36 cellular contexts compared by ENCODE assay signal in the genomic region with DNA sequence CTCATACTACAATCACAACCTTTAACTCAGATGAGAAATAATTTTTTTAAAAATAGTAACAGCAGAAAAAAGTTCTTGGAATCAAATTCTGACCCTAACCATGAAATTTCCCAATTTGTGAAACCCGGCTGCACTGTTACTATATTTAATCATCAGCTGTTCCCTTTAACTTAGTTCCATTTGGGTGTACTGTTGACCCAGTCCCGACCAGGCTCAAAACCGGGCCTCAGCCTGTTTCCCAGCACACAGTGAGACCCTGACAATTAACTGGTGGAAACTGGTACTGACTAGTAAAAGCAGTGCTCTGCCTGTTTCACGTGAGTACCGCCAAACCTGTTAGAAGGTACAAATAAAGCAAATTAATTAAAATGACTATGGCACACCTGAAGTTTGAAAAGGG. TPM values are rescaled to one million over a fixed set of nuclear protein-coding genes. Genes with fewer than 3 reads are reported as not detected.
"Had no signal": no experiment of that assay in that cellular context is flagged by ENCODE, and none has a peak within 500 bp of the region (broad histone marks: within the 10 kb centered on the region; RNA-seq: fewer than 3 reads in every experiment).

No MANE protein-coding gene starts in this region.

- H3K9ac ChIP-seq: neural progenitor cell, parathyroid adenoma had no signal

- H3K27ac ChIP-seq: neural progenitor cell, ovary, parathyroid adenoma, psoas muscle, right lobe of liver, sigmoid colon, skin epidermis, spleen, stomach, suprapubic skin, testis, tibial artery, transverse colon, upper lobe of right lung, uterus had no signal

- H2AFZ ChIP-seq: neural progenitor cell, parathyroid adenoma had no signal

- H3K9me3 Mint-ChIP-seq: naive thymus-derived CD4-positive, alpha-beta T cell; natural killer cell; nephron; neural progenitor cell; stimulated activated effector memory CD8-positive, alpha-beta T cell treated with anti-CD3 and anti-CD28 coated beads, Interleukin-12 subunit alpha, Interleukin-12 subunit beta, amount 100 ng/mL, for 72 hours; stimulated activated naive B cell treated with anti-CD40 and anti-IgM and Interleukin-4, amounts not matched to agents 10 μg/mL and 1 μg/mL and 100 μg/mL, for 72 hours; stimulated activated naive CD8-positive, alpha-beta T cell treated with anti-CD3 and anti-CD28 coated beads, Interleukin-15, Interleukin-2, amounts not matched to agents 100 ng/mL and 50 ng/mL, for 24 hours; type B pancreatic cell had no signal

- H3K4me1 Mint-ChIP-seq: natural killer cell; stimulated activated naive B cell treated with anti-CD40 and anti-IgM and Interleukin-4, amounts not matched to agents 10 μg/mL and 1 μg/mL and 100 μg/mL, for 72 hours had no signal

- H3K4me2 ChIP-seq: neural progenitor cell, smooth muscle cell had no signal

- H3K36me3 Mint-ChIP-seq: naive thymus-derived CD4-positive, alpha-beta T cell; natural killer cell; neural progenitor cell; stimulated activated effector memory CD8-positive, alpha-beta T cell treated with anti-CD3 and anti-CD28 coated beads, Interleukin-12 subunit alpha, Interleukin-12 subunit beta, amount 100 ng/mL, for 72 hours; stimulated activated naive B cell treated with anti-CD40 and anti-IgM and Interleukin-4, amounts not matched to agents 10 μg/mL and 1 μg/mL and 100 μg/mL, for 72 hours; type B pancreatic cell had no signal

- H3K4me3 ChIP-seq: neural progenitor cell, ovary, psoas muscle, right lobe of liver, sigmoid colon, skin epidermis, smooth muscle cell, spleen, stomach, suprapubic skin, testis, tibial artery, transverse colon, upper lobe of right lung, uterus had no signal

- H3K4me1 ChIP-seq: parathyroid adenoma, psoas muscle, right lobe of liver, testis, tibial artery, uterus had no signal

- H3K9me3 ChIP-seq: ovary, psoas muscle, right lobe of liver, sigmoid colon, spleen, stomach, suprapubic skin, testis, tibial artery, transverse colon, upper lobe of right lung, uterus had no signal

- H3K4me3 Mint-ChIP-seq: naive thymus-derived CD4-positive, alpha-beta T cell; natural killer cell; nephron; neural progenitor cell; stimulated activated effector memory CD8-positive, alpha-beta T cell treated with anti-CD3 and anti-CD28 coated beads, Interleukin-12 subunit alpha, Interleukin-12 subunit beta, amount 100 ng/mL, for 72 hours; stimulated activated naive B cell treated with anti-CD40 and anti-IgM and Interleukin-4, amounts not matched to agents 10 μg/mL and 1 μg/mL and 100 μg/mL, for 72 hours; stimulated activated naive CD8-positive, alpha-beta T cell treated with anti-CD3 and anti-CD28 coated beads, Interleukin-15, Interleukin-2, amounts not matched to agents 100 ng/mL and 50 ng/mL, for 24 hours; type B pancreatic cell had no signal

- H3K79me2 ChIP-seq: parathyroid adenoma had no signal

- DNase-seq: naive thymus-derived CD4-positive, alpha-beta T cell; natural killer cell; occipital lobe; ovary; posterior cingulate gyrus; psoas muscle; right cardiac atrium; right lobe of liver; sigmoid colon; spleen; stimulated activated CD4-positive, alpha-beta T cell treated with anti-CD3 and anti-CD28 coated beads, Interleukin-12 subunit alpha, Interleukin-12 subunit beta, amount 100 ng/mL, for 4 hours; stimulated activated CD4-positive, alpha-beta T cell treated with anti-CD3 and anti-CD28 coated beads, Interleukin-1b, Interleukin-23, amount 100 ng/mL, for 48 hours; stimulated activated CD4-positive, alpha-beta T cell treated with anti-CD3 and anti-CD28 coated beads, Interleukin-4, amount 100 ng/mL, for 1 hour; stimulated activated CD4-positive, alpha-beta T cell treated with anti-CD3 and anti-CD28 coated beads, Interleukin-4, amount 100 ng/mL, for 4 hours; stimulated activated naive B cell treated with anti-CD40 and anti-IgM and Interleukin-4, amounts not matched to agents 10 μg/mL and 1 μg/mL and 100 μg/mL, for 72 hours; stimulated activated naive CD4-positive, alpha-beta T cell treated with Interleukin-2 at 50 U/mL for 16 hours; stomach; substantia nigra; testis; tibial artery; transverse colon; upper lobe of right lung; uterus had no signal

- H3K36me3 ChIP-seq: neural progenitor cell, ovary, right lobe of liver, sigmoid colon, spleen, stomach, suprapubic skin, tibial artery, transverse colon, upper lobe of right lung, uterus had no signal

- H3K27me3 ChIP-seq: neural progenitor cell, ovary, right lobe of liver, sigmoid colon, spleen, stomach, suprapubic skin, testis, tibial artery, transverse colon, upper lobe of right lung, uterus had no signal

- ATAC-seq: naive thymus-derived CD4-positive, alpha-beta T cell; natural killer cell; psoas muscle; right cardiac atrium; right lobe of liver; stimulated activated effector memory CD8-positive, alpha-beta T cell treated with anti-CD3 and anti-CD28 coated beads, Interleukin-12 subunit alpha, Interleukin-12 subunit beta, amount 100 ng/mL, for 72 hours; stimulated activated naive B cell treated with anti-CD40 and anti-IgM and Interleukin-4, amounts not matched to agents 10 μg/mL and 1 μg/mL and 100 μg/mL, for 72 hours; upper lobe of right lung had no signal

- H3K27ac Mint-ChIP-seq: naive thymus-derived CD4-positive, alpha-beta T cell; natural killer cell; nephron; neural progenitor cell; progenitor cell of endocrine pancreas; stimulated activated effector memory CD8-positive, alpha-beta T cell treated with anti-CD3 and anti-CD28 coated beads, Interleukin-12 subunit alpha, Interleukin-12 subunit beta, amount 100 ng/mL, for 72 hours; stimulated activated naive B cell treated with anti-CD40 and anti-IgM and Interleukin-4, amounts not matched to agents 10 μg/mL and 1 μg/mL and 100 μg/mL, for 72 hours; stimulated activated naive CD8-positive, alpha-beta T cell treated with anti-CD3 and anti-CD28 coated beads, Interleukin-15, Interleukin-2, amounts not matched to agents 100 ng/mL and 50 ng/mL, for 24 hours; type B pancreatic cell had no signal

RNA-seq across cellular contexts. Expression of a gene that starts 7.0 kb away (rescaled TPM):
- total RNA-seq: naive thymus-derived CD4-positive, alpha-beta T cell; natural killer cell; occipital lobe; osteoblast; progenitor cell of endocrine pancreas; psoas muscle; renal cortical epithelial cell; right cardiac atrium; smooth muscle cell; stomach; suprapubic skin; upper lobe of right lung; urinary bladder had no signal

RNA-seq across cellular contexts. Expression of a gene that starts 43.0 kb away (rescaled TPM):
- total RNA-seq: naive thymus-derived CD4-positive, alpha-beta T cell; natural killer cell; osteoblast; progenitor cell of endocrine pancreas; smooth muscle cell had no signal
